Comparison of ENCODE assay signal across 6 cellular contexts in the genomic region with DNA sequence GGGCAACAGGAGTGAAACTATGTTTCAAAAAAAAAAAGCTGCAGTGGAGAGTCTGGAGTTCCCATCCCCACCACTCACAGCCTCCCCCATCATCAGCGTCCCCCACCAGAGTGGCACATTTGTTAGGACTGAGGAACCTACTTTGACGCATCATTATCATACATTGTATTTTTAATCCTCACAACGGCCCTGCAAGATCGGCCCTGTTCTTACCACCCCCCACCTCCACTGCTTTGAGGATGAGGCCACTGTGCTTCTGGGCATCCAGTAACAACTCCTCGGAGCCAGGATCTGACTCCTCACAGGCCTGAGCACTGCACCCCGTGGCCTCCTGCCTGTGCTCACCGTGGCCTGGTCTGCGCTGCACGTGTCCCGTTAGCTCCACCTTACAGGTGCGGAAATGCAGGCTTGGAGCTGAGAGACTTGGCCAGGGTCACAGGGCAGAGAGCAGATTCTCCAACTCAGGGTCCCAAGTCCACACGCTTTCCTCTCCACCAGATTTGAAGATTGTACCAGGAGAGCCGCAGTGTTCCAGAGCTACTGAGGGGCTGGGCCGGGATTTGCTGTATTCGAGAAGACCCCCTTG. TPM values are rescaled to one million over a fixed set of nuclear protein-coding genes. Genes with fewer than 3 reads are reported as not detected.
"Had no signal": no experiment of that assay in that cellular context is flagged by ENCODE, and none has a peak within 500 bp of the region (broad histone marks: within the 10 kb centered on the region; RNA-seq: fewer than 3 reads in every experiment).

No MANE protein-coding gene starts in this region.

RNA-seq across cellular contexts. Expression of a gene that starts 32.3 kb away (rescaled TPM):
- total RNA-seq: activated CD4-positive, alpha-beta T cell treated with anti-CD3 and anti-CD28 coated beads for 36 hours; activated CD4-positive, alpha-beta T cell treated with anti-CD3 and anti-CD28 coated beads, Interleukin-2, amount 10 ng/mL, durations not matched to agents 7 days and 5 days; activated naive CD8-positive, alpha-beta T cell treated with anti-CD3 and anti-CD28 coated beads for 36 hours; SJSA1; T-helper 17 cell; WTC11 had no signal
